14 cellular contexts compared by ENCODE assay signal in genomic region chr1:41608242-41608641, GRCh38.
A peak's percentile ranks its signal among the peaks of the same experiment; 100 is the strongest.
DNase-seq lines count a peak whose midpoint lies in the region; ATAC-seq and TF ChIP-seq lines count a peak whose summit lies in the region.
"Had no signal": no experiment of that assay in that cellular context is flagged by ENCODE, and none has a peak within 500 bp of the region (broad histone marks: within the 10 kb centered on the region; RNA-seq: fewer than 3 reads in every experiment).

No MANE protein-coding gene starts in this region.

- peaks cover 52% of the 10 kb centered on the region for H3K4me1 Mint-ChIP-seq in activated T-helper 1 cell treated with anti-CD3 and anti-CD28 coated beads, Interleukin-12 subunit alpha, Interleukin-12 subunit beta, Interleukin-2, Interleukin-4 antibody, amounts not matched to agents 30 ng/mL and 10 ng/mL and 1 ng/mL, durations not matched to agents 14 hours and 24 hours and 36 hours (ENCODE audit: low read depth)

- no peak overlapping the region for H3K4me3 Mint-ChIP-seq in activated T-helper 1 cell treated with anti-CD3 and anti-CD28 coated beads, Interleukin-12 subunit alpha, Interleukin-12 subunit beta, Interleukin-2, Interleukin-4 antibody, amounts not matched to agents 30 ng/mL and 10 ng/mL and 1 ng/mL, durations not matched to agents 14 hours and 24 hours and 36 hours
- H3K4me3 Mint-ChIP-seq: dendritic cell treated with granulocyte-macrophage colony-stimulating factor and Interleukin-4, amounts not matched to agents 40 ng/mL and 50 ng/mL, for 4 days had no signal

- H3K9me3 ChIP-seq in transverse colon (no peaks in the 10 kb centered on the region), right lobe of liver (no peaks in the 10 kb centered on the region)
- H3K9me3 ChIP-seq: esophagus squamous epithelium, thoracic aorta had no signal

- DNase-seq in GM03348 (ENCODE audit: low spot score) (peak; percentile 42), fibroblast of pulmonary artery (ENCODE audit: low read depth) (peak; percentile 46), retinal pigment epithelial cell (ENCODE audit: low read depth) (peak; percentile 40), transverse colon (no peak), right lobe of liver (no peak)
- DNase-seq in activated T-helper 1 cell treated with anti-CD3 and anti-CD28 coated beads, Interleukin-12 subunit alpha, Interleukin-12 subunit beta, Interleukin-2, Interleukin-4 antibody, amounts not matched to agents 30 ng/mL and 10 ng/mL and 1 ng/mL, durations not matched to agents 14 hours and 24 hours and 36 hours (ENCODE audit: low spot score) = no peak
- DNase-seq: esophagus squamous epithelium, posterior cingulate gyrus had no signal

- WGBS in transverse colon (ENCODE audit: low coverage in 1 of 2), 2 donors = 17 to 70% methylated on average over 1 to 4 of the region's 4 CpGs
- WGBS in right lobe of liver (ENCODE audit: insufficient coverage, low coverage, low lambda C conversion rate, missing lambda C conversion rate) = 87% methylated on average over 3 of the region's 4 CpGs

- H3K36me3 ChIP-seq in transverse colon (no peaks in the 10 kb centered on the region), right lobe of liver (no peaks in the 10 kb centered on the region)
- H3K36me3 ChIP-seq: esophagus squamous epithelium, thoracic aorta had no signal

- H3K4me3 ChIP-seq in fibroblast of pulmonary artery (replicated peaks; ENCODE audit: low read depth, low read length) = no peak overlapping the region
- H3K4me3 ChIP-seq in retinal pigment epithelial cell (ENCODE audit: low read length) = no peak overlapping the region
- H3K4me3 ChIP-seq in transverse colon = no peak overlapping the region
- H3K4me3 ChIP-seq in right lobe of liver = no peak overlapping the region
- H3K4me3 ChIP-seq: esophagus squamous epithelium, SK-N-MC, thoracic aorta had no signal

- TF ChIP-seq POLR2A in transverse colon (IDR thresholded peaks at IDR 0.05) (no peak), right lobe of liver (IDR thresholded peaks at IDR 0.05) (no peak)

- peak overlapping the region; percentile 65 for H3K27ac Mint-ChIP-seq in activated T-helper 1 cell treated with anti-CD3 and anti-CD28 coated beads, Interleukin-12 subunit alpha, Interleukin-12 subunit beta, Interleukin-2, Interleukin-4 antibody, amounts not matched to agents 30 ng/mL and 10 ng/mL and 1 ng/mL, durations not matched to agents 14 hours and 24 hours and 36 hours
- H3K27ac Mint-ChIP-seq: dendritic cell treated with granulocyte-macrophage colony-stimulating factor and Interleukin-4, amounts not matched to agents 40 ng/mL and 50 ng/mL, for 4 days had no signal

- TF ChIP-seq EP300 in transverse colon (IDR thresholded peaks at IDR 0.05; ENCODE audit: low read depth) = no peak

- intact Hi-C loops in activated T-helper 1 cell treated with anti-CD3 and anti-CD28 coated beads, Interleukin-12 subunit alpha, Interleukin-12 subunit beta, Interleukin-2, Interleukin-4 antibody, amounts not matched to agents 30 ng/mL and 10 ng/mL and 1 ng/mL, durations not matched to agents 14 hours and 24 hours and 36 hours (cut with micrococcal nuclease) = loop anchor here (1.0 kb wide), 1 partner anchor 8 kb away; no protein-coding TSS in a partner anchor
- intact Hi-C loops in transverse colon (cut with DNase I; ENCODE audit: low total_unique reads) (no loop called here), right lobe of liver (cut with DNase I) (no loop called here)

- no peaks in the 10 kb centered on the region for H3K27me3 Mint-ChIP-seq in activated T-helper 1 cell treated with anti-CD3 and anti-CD28 coated beads, Interleukin-12 subunit alpha, Interleukin-12 subunit beta, Interleukin-2, Interleukin-4 antibody, amounts not matched to agents 30 ng/mL and 10 ng/mL and 1 ng/mL, durations not matched to agents 14 hours and 24 hours and 36 hours (ENCODE audit: insufficient read depth)

- TF ChIP-seq CTCF in fibroblast of pulmonary artery (IDR thresholded peaks at IDR 0.05; ENCODE audit: low read length, missing control alignments) (no peak), retinal pigment epithelial cell (conservative IDR thresholded peaks at IDR 0.05; ENCODE audit: low read depth, low read length) (no peak), transverse colon (IDR thresholded peaks at IDR 0.05) (no peak), right lobe of liver (IDR thresholded peaks at IDR 0.05) (no peak)

- H3K36me3 Mint-ChIP-seq in activated T-helper 1 cell treated with anti-CD3 and anti-CD28 coated beads, Interleukin-12 subunit alpha, Interleukin-12 subunit beta, Interleukin-2, Interleukin-4 antibody, amounts not matched to agents 30 ng/mL and 10 ng/mL and 1 ng/mL, durations not matched to agents 14 hours and 24 hours and 36 hours (ENCODE audit: low read depth) = peaks cover 54% of the 10 kb centered on the region

- in situ Hi-C loops in transverse colon (cut with MboI; ENCODE audit: low pct_ligation_motif_present in 1 of 4, low pct_unique_long_range_greater_than_20kb in 1 of 4, low sequenced_read_pairs in 3 of 4) = no loop called here

- H3K4me1 ChIP-seq in transverse colon (peaks cover 0 to 5% (median 0%) of the 10 kb centered on the region in 4 donors), right lobe of liver (no peaks in the 10 kb centered on the region)

- H3K27ac ChIP-seq in transverse colon = no peak overlapping the region
- no peak overlapping the region for H3K27ac ChIP-seq in right lobe of liver
- H3K27ac ChIP-seq: esophagus squamous epithelium, KMS-11, SK-N-MC, thoracic aorta had no signal

- no peaks in the 10 kb centered on the region for H3K9me3 Mint-ChIP-seq in activated T-helper 1 cell treated with anti-CD3 and anti-CD28 coated beads, Interleukin-12 subunit alpha, Interleukin-12 subunit beta, Interleukin-2, Interleukin-4 antibody, amounts not matched to agents 30 ng/mL and 10 ng/mL and 1 ng/mL, durations not matched to agents 14 hours and 24 hours and 36 hours
- H3K9me3 Mint-ChIP-seq: dendritic cell treated with granulocyte-macrophage colony-stimulating factor and Interleukin-4, amounts not matched to agents 40 ng/mL and 50 ng/mL, for 4 days had no signal

- H3K27me3 ChIP-seq in transverse colon = no peaks in the 10 kb centered on the region
- no peaks in the 10 kb centered on the region for H3K27me3 ChIP-seq in right lobe of liver
- H3K27me3 ChIP-seq: esophagus squamous epithelium had no signal

- ATAC-seq in GM21381 (IDR thresholded peaks at IDR 0.05; ENCODE audit: unreplicated experiment) (no peak), right lobe of liver (no peak)
- ATAC-seq: activated naive CD4-positive, alpha-beta T cell treated with anti-CD3 and anti-CD28 coated beads, Interleukin-2, amount 50 U/mL, for 72 hours had no signal

Comparison
In these comparisons a context has a peak if more than half of its experiments do, and no peak if none do; other contexts are left out.
1. DNase-seq: peak in GM03348 (single experiment), fibroblast of pulmonary artery (single experiment) and retinal pigment epithelial cell (single experiment); none in activated T-helper 1 cell treated with anti-CD3 and anti-CD28 coated beads, Interleukin-12 subunit alpha, Interleukin-12 subunit beta, Interleukin-2, Interleukin-4 antibody, amounts not matched to agents 30 ng/mL and 10 ng/mL and 1 ng/mL, durations not matched to agents 14 hours and 24 hours and 36 hours (single experiment), transverse colon (single experiment) and right lobe of liver (0 of 3).